ENCODE assay signal across 18 cellular contexts in the genomic region with DNA sequence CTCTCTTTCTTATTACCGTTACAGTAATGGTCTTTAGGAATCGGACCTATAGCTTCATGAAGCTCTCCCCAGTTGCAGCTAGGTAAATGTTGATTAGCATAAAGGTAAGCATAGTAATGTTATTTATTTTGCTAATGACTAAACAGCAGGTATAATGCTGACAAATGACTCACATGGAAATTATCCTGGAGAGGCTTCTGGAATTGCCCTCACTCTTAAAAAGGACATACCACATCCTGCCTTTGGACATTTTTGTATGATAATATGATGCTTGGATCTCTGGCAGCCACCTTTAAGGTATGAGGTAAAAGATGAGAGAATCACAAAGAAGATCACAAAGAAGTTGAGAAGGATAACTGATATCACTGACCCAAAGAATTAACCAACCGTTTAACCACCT.
DNase-seq lines count a peak whose midpoint lies in the region; ATAC-seq, FAIRE-seq and TF ChIP-seq lines count a peak whose summit lies in the region.
"Had no signal": no experiment of that assay in that cellular context is flagged by ENCODE, and none has a peak within 500 bp of the region (broad histone marks: within the 10 kb centered on the region; RNA-seq: fewer than 3 reads in every experiment).

No MANE protein-coding gene starts in this region.

- no peaks in the 10 kb centered on the region for H3K27me3 Mint-ChIP-seq in activated CD8-positive, alpha-beta T cell treated with anti-CD3 and anti-CD28 coated beads, Interleukin-2, amount 10 ng/mL, durations not matched to agents 7 days and 5 days (ENCODE audit: low read depth)
- H3K27me3 Mint-ChIP-seq: CD4-positive, alpha-beta T cell had no signal

- H3K27me3 ChIP-seq in PC-3 (ENCODE audit: low read length) (no peaks in the 10 kb centered on the region), bronchial epithelial cell (ENCODE audit: control insufficient read depth, insufficient read depth, low read length) (no peaks in the 10 kb centered on the region)
- H3K27me3 ChIP-seq: BE2C had no signal

- CTCF ChIA-PET in PC-3 (lab: Charles Lee), result no interaction called here
- CTCF ChIA-PET in activated CD8-positive, alpha-beta T cell treated with anti-CD3 and anti-CD28 coated beads, Interleukin-2, amount 10 ng/mL, durations not matched to agents 7 days and 5 days (lab: Charles Lee), result no interaction called here

- no peaks in the 10 kb centered on the region for H3K9me3 ChIP-seq in PC-3 (ENCODE audit: low read length)
- H3K9me3 ChIP-seq: BE2C, Caco-2 had no signal

- H3F3A ChIP-seq in PC-3 (ENCODE audit: low read length, unreplicated experiment), result no peaks in the 10 kb centered on the region

- H3K27ac Mint-ChIP-seq in activated CD8-positive, alpha-beta T cell treated with anti-CD3 and anti-CD28 coated beads, Interleukin-2, amount 10 ng/mL, durations not matched to agents 7 days and 5 days, result no peak overlapping the region
- H3K27ac Mint-ChIP-seq: CD4-positive, alpha-beta T cell; HFFc6 had no signal

- H3K79me2 ChIP-seq in PC-3 (ENCODE audit: low read length), result no peaks in the 10 kb centered on the region

- POLR2A ChIA-PET in PC-3 (lab: Charles Lee; ENCODE audit: unreplicated experiment), result no interaction called here
- POLR2A ChIA-PET in activated CD8-positive, alpha-beta T cell treated with anti-CD3 and anti-CD28 coated beads, Interleukin-2, amount 10 ng/mL, durations not matched to agents 7 days and 5 days (lab: Charles Lee), result no interaction called here

- H2AFZ ChIP-seq in PC-3 (ENCODE audit: low read length), result no peak overlapping the region

- no peak overlapping the region for H3K9ac ChIP-seq in PC-3 (ENCODE audit: low read length)

- no peaks in the 10 kb centered on the region for H3K9me2 ChIP-seq in PC-3 (replicated peaks; ENCODE audit: low read length)

- H3K4me3 Mint-ChIP-seq in activated CD8-positive, alpha-beta T cell treated with anti-CD3 and anti-CD28 coated beads, Interleukin-2, amount 10 ng/mL, durations not matched to agents 7 days and 5 days, result no peak overlapping the region
- H3K4me3 Mint-ChIP-seq: CD4-positive, alpha-beta T cell; HFFc6 had no signal

- H3K4me2 ChIP-seq in PC-3 (ENCODE audit: low read length), result peak overlapping the region; percentile 2; the same call in 1 of the 2 replicates

- H4K20me1 ChIP-seq in PC-3 (ENCODE audit: low read length), result no peaks in the 10 kb centered on the region

- DNase-seq in PC-3 (peak; percentile 67), bronchial epithelial cell (ENCODE audit: low read depth) (peak; percentile 85), kidney tubule cell (ENCODE audit: low spot score) (peak; percentile 79), posterior vena cava (ENCODE audit: low spot score) (no peak)
- no peak for DNase-seq in activated CD8-positive, alpha-beta T cell treated with anti-CD3 and anti-CD28 coated beads, Interleukin-2, amount 10 ng/mL, durations not matched to agents 7 days and 5 days
- DNase-seq: BE2C; C1 segment of cervical spinal cord; Caco-2; CD4-positive, alpha-beta T cell; GOT3; H7; HFFc6 had no signal

- no peak for TF ChIP-seq CTCF in PC-3 (conservative IDR thresholded peaks at IDR 0.05; ENCODE audit: low read depth, low read length)
- no peak for TF ChIP-seq CTCF in bronchial epithelial cell (IDR thresholded peaks at IDR 0.05; ENCODE audit: insufficient read depth, low read length, severe bottlenecking)

- H3K4me1 Mint-ChIP-seq in activated CD8-positive, alpha-beta T cell treated with anti-CD3 and anti-CD28 coated beads, Interleukin-2, amount 10 ng/mL, durations not matched to agents 7 days and 5 days (ENCODE audit: low read depth), result no peaks in the 10 kb centered on the region

- no TSS peak for BruUV-seq in PC-3 (replicated peaks; lab: Mats Ljungman, UMichigan)

- H3K36me3 ChIP-seq in PC-3 (ENCODE audit: low read depth, low read length) (no peaks in the 10 kb centered on the region), bronchial epithelial cell (ENCODE audit: control insufficient read depth, insufficient read depth, low read length) (no peaks in the 10 kb centered on the region)
- H3K36me3 ChIP-seq: BE2C had no signal

- intact Hi-C loops in PC-3 (cut with micrococcal nuclease) (no loop called here), posterior vena cava (cut with DNase I) (no loop called here)

- ATAC-seq in PC-3 (no peak), GM21723 (IDR thresholded peaks at IDR 0.05; ENCODE audit: unreplicated experiment) (no peak)
- ATAC-seq in activated CD8-positive, alpha-beta T cell treated with anti-CD3 and anti-CD28 coated beads, Interleukin-2, amount 10 ng/mL, durations not matched to agents 7 days and 5 days, result no peak
- ATAC-seq: HCT116 had no signal

- no peak overlapping the region for H3K4me3 ChIP-seq in PC-3 (ENCODE audit: low read length)
- H3K4me3 ChIP-seq in bronchial epithelial cell (ENCODE audit: low read depth, low read length), result no peak overlapping the region

- no peaks in the 10 kb centered on the region for H3K36me3 Mint-ChIP-seq in activated CD8-positive, alpha-beta T cell treated with anti-CD3 and anti-CD28 coated beads, Interleukin-2, amount 10 ng/mL, durations not matched to agents 7 days and 5 days (ENCODE audit: low read depth)

- peaks cover 22% of the 10 kb centered on the region for H3K4me1 ChIP-seq in PC-3 (ENCODE audit: insufficient read depth, low read length)
- H3K4me1 ChIP-seq: BE2C, Caco-2 had no signal

- H3K9me3 Mint-ChIP-seq in activated CD8-positive, alpha-beta T cell treated with anti-CD3 and anti-CD28 coated beads, Interleukin-2, amount 10 ng/mL, durations not matched to agents 7 days and 5 days (ENCODE audit: insufficient read depth), result no peaks in the 10 kb centered on the region
- H3K9me3 Mint-ChIP-seq: CD4-positive, alpha-beta T cell had no signal

- no peak for FAIRE-seq in bronchial epithelial cell (lab: Jason Lieb, UNC)
- FAIRE-seq: D721Med, G401.6, GM12891 had no signal

- H3K27ac ChIP-seq in PC-3 (ENCODE audit: low read length), result no peak overlapping the region
- H3K27ac ChIP-seq: HL-60 had no signal

Comparison
In these comparisons a context has a peak if more than half of its experiments do, and no peak if none do; other contexts are left out.
1. DNase-seq: peak in PC-3 (single experiment), bronchial epithelial cell (single experiment) and kidney tubule cell (single experiment); none in activated CD8-positive, alpha-beta T cell treated with anti-CD3 and anti-CD28 coated beads, Interleukin-2, amount 10 ng/mL, durations not matched to agents 7 days and 5 days (single experiment) and posterior vena cava (single experiment).